21 cellular contexts compared by ENCODE assay signal in genomic region chr6:36280983-36281382, GRCh38. TPM values are rescaled to one million over a fixed set of nuclear protein-coding genes. Genes with fewer than 3 reads are reported as not detected.
DNase-seq lines count a peak whose midpoint lies in the region; ATAC-seq and TF ChIP-seq lines count a peak whose summit lies in the region.
"Had no signal": no experiment of that assay in that cellular context is flagged by ENCODE, and none has a peak within 500 bp of the region (broad histone marks: within the 10 kb centered on the region; RNA-seq: fewer than 3 reads in every experiment).

No MANE protein-coding gene starts in this region.

- no peaks in the 10 kb centered on the region for H3K36me3 Mint-ChIP-seq in CD14-positive monocyte
- no peaks in the 10 kb centered on the region for H3K36me3 Mint-ChIP-seq in stimulated activated naive B cell treated with anti-CD40 and anti-IgM and Interleukin-4, amounts not matched to agents 10 μg/mL and 1 μg/mL and 100 μg/mL, for 72 hours
- H3K36me3 Mint-ChIP-seq: CD4-positive, CD25-positive, alpha-beta regulatory T cell; CD8-positive, alpha-beta T cell had no signal

- peak; percentile 8 to 9 for ATAC-seq in stimulated activated naive B cell treated with anti-CD40 and anti-IgM and Interleukin-4, amounts not matched to agents 10 μg/mL and 1 μg/mL and 100 μg/mL, for 72 hours (replicated peaks)
- ATAC-seq in HG02840 (IDR thresholded peaks at IDR 0.05; ENCODE audit: low FRiP score, unreplicated experiment): no peak
- no peak for ATAC-seq in GM19324 (IDR thresholded peaks at IDR 0.05; ENCODE audit: low FRiP score, unreplicated experiment)
- ATAC-seq: A549; CD8-positive, alpha-beta T cell had no signal

- peaks cover 0 to 3% (median 0%) of the 10 kb centered on the region in 7 donors for H3K9me3 Mint-ChIP-seq in CD14-positive monocyte
- no peaks in the 10 kb centered on the region for H3K9me3 Mint-ChIP-seq in stimulated activated naive B cell treated with anti-CD40 and anti-IgM and Interleukin-4, amounts not matched to agents 10 μg/mL and 1 μg/mL and 100 μg/mL, for 72 hours
- H3K9me3 Mint-ChIP-seq: CD4-positive, CD25-positive, alpha-beta regulatory T cell; CD8-positive, alpha-beta T cell had no signal

- no peak overlapping the region for H3K4me3 ChIP-seq in BLaER1
- no peak overlapping the region for H3K4me3 ChIP-seq in OCI-LY3 (ENCODE audit: low read length)
- no peak overlapping the region for H3K4me3 ChIP-seq in BE2C (ENCODE audit: low read depth, low read length)
- H3K4me3 ChIP-seq: A549, GM23248 had no signal

- H3K4me3 Mint-ChIP-seq in CD14-positive monocyte: no peak overlapping the region
- H3K4me3 Mint-ChIP-seq in stimulated activated naive B cell treated with anti-CD40 and anti-IgM and Interleukin-4, amounts not matched to agents 10 μg/mL and 1 μg/mL and 100 μg/mL, for 72 hours: no peak overlapping the region
- H3K4me3 Mint-ChIP-seq: CD4-positive, CD25-positive, alpha-beta regulatory T cell; CD8-positive, alpha-beta T cell had no signal

- H3K27me3 ChIP-seq in BLaER1: peaks cover 5% of the 10 kb centered on the region; the same call in 1 of the 2 replicates
- peaks cover 75% of the 10 kb centered on the region for H3K27me3 ChIP-seq in OCI-LY3 (ENCODE audit: low read depth, low read length)
- no peaks in the 10 kb centered on the region for H3K27me3 ChIP-seq in BE2C

- H4K20me1 ChIP-seq in BLaER1: no peaks in the 10 kb centered on the region
- no peaks in the 10 kb centered on the region for H4K20me1 ChIP-seq in OCI-LY3 (ENCODE audit: insufficient read depth, low read length)

- H3K9me3 ChIP-seq in BLaER1: no peaks in the 10 kb centered on the region
- H3K9me3 ChIP-seq in OCI-LY3 (ENCODE audit: insufficient read depth, low read length): no peaks in the 10 kb centered on the region
- no peaks in the 10 kb centered on the region for H3K9me3 ChIP-seq in BE2C
- H3K9me3 ChIP-seq: A549, Caco-2 had no signal

- H3K4me2 ChIP-seq in BLaER1 (peak overlapping the region; percentile 33; the same call in 1 of the 2 replicates), OCI-LY3 (ENCODE audit: low read length) (peak overlapping the region; percentile 31)
- H3K4me2 ChIP-seq: A549 had no signal

- no peak for DNase-seq in CD14-positive monocyte (ENCODE audit: low spot score)
- DNase-seq in stimulated activated naive B cell treated with anti-CD40 and anti-IgM and Interleukin-4, amounts not matched to agents 10 μg/mL and 1 μg/mL and 100 μg/mL, for 72 hours: no peak
- DNase-seq in BE2C: no peak
- DNase-seq: 8988T; ACHN; AML-193; Caco-2; CD4-positive, CD25-positive, alpha-beta regulatory T cell; CD8-positive, alpha-beta T cell; DMS153; DND-41; GM23248; H7; HCEC 1CT had no signal

- peak overlapping the region in 6 of 7 donors; percentile 22 to 89 (median 84) for H3K27ac Mint-ChIP-seq in CD14-positive monocyte
- H3K27ac Mint-ChIP-seq in stimulated activated naive B cell treated with anti-CD40 and anti-IgM and Interleukin-4, amounts not matched to agents 10 μg/mL and 1 μg/mL and 100 μg/mL, for 72 hours: no peak overlapping the region
- H3K27ac Mint-ChIP-seq: CD4-positive, CD25-positive, alpha-beta regulatory T cell; CD8-positive, alpha-beta T cell had no signal

- no peak overlapping the region for H3K9ac ChIP-seq in BLaER1
- H3K9ac ChIP-seq in OCI-LY3 (ENCODE audit: low read length): no peak overlapping the region
- H3K9ac ChIP-seq: GM23248 had no signal

- H3K4me1 ChIP-seq in BLaER1 (peaks cover 14% of the 10 kb centered on the region), OCI-LY3 (ENCODE audit: low read length) (peaks cover 14% of the 10 kb centered on the region), BE2C (no peaks in the 10 kb centered on the region)
- H3K4me1 ChIP-seq: A549, Caco-2 had no signal

- H3K79me2 ChIP-seq in OCI-LY3 (ENCODE audit: low read length): no peaks in the 10 kb centered on the region

- intact Hi-C loops in CD14-positive monocyte (cut with micrococcal nuclease): no loop called here

- H3K27ac ChIP-seq in BLaER1 (no peak overlapping the region), OCI-LY3 (ENCODE audit: low read length) (no peak overlapping the region)
- H3K27ac ChIP-seq: A549, GM23248 had no signal

- H2AFZ ChIP-seq in OCI-LY3 (ENCODE audit: low read depth, low read length): no peak overlapping the region
- H2AFZ ChIP-seq: GM23248 had no signal

- H3K36me3 ChIP-seq in BLaER1 (no peaks in the 10 kb centered on the region), OCI-LY3 (replicated peaks; ENCODE audit: low read depth, low read length) (no peaks in the 10 kb centered on the region), BE2C (no peaks in the 10 kb centered on the region)

- peaks cover 67% of the 10 kb centered on the region for H3K4me1 Mint-ChIP-seq in CD14-positive monocyte
- H3K4me1 Mint-ChIP-seq in stimulated activated naive B cell treated with anti-CD40 and anti-IgM and Interleukin-4, amounts not matched to agents 10 μg/mL and 1 μg/mL and 100 μg/mL, for 72 hours: peaks cover 5 to 11% of the 10 kb centered on the region in 2 donors

- TF ChIP-seq CTCF in CD14-positive monocyte (IDR thresholded peaks at IDR 0.05): no peak
- TF ChIP-seq CTCF in OCI-LY3 (IDR thresholded peaks at IDR 0.05; ENCODE audit: low read depth, low read length): no peak
- no peak for TF ChIP-seq CTCF in BE2C (IDR thresholded peaks at IDR 0.05; ENCODE audit: low read depth, low read length)

- H3K27me3 Mint-ChIP-seq in CD14-positive monocyte (ENCODE audit: low read depth in 3 of 3): peaks cover 3 to 7% (median 3%) of the 10 kb centered on the region in 3 donors
- H3K27me3 Mint-ChIP-seq in stimulated activated naive B cell treated with anti-CD40 and anti-IgM and Interleukin-4, amounts not matched to agents 10 μg/mL and 1 μg/mL and 100 μg/mL, for 72 hours: peaks cover 31 to 47% of the 10 kb centered on the region in 2 donors

RNA-seq across cellular contexts. Expression of gene PNPLA1, which starts 11.1 kb away (rescaled TPM):
- polyA plus RNA-seq in CD14-positive monocyte: 1 to 10 TPM; 3.5 to 3.9 TPM
- polyA plus RNA-seq in BE2C (2012; ENCODE audit: insufficient read depth, insufficient read length, low read depth): not detected
- polyA plus RNA-seq: BJ; CD4-positive, CD25-positive, alpha-beta regulatory T cell; GM23248; H1 had no signal

RNA-seq across cellular contexts. Expression of gene BNIP5, which starts 55.7 kb away (rescaled TPM):
- polyA plus RNA-seq in CD14-positive monocyte: not detected
- polyA plus RNA-seq in BE2C (2012; ENCODE audit: insufficient read depth, insufficient read length, low read depth): 0.15 TPM
- polyA plus RNA-seq: A549; BJ; CD4-positive, CD25-positive, alpha-beta regulatory T cell; GM23248; H1 had no signal

Comparison
In these comparisons a context has a peak if more than half of its experiments do, and no peak if none do; other contexts are left out.
1. ATAC-seq: peak in stimulated activated naive B cell treated with anti-CD40 and anti-IgM and Interleukin-4, amounts not matched to agents 10 μg/mL and 1 μg/mL and 100 μg/mL, for 72 hours (2 of 2); none in HG02840 (single experiment) and GM19324 (single experiment).